Comparison of ENCODE assay signal across 1 cellular context in the genomic region with DNA sequence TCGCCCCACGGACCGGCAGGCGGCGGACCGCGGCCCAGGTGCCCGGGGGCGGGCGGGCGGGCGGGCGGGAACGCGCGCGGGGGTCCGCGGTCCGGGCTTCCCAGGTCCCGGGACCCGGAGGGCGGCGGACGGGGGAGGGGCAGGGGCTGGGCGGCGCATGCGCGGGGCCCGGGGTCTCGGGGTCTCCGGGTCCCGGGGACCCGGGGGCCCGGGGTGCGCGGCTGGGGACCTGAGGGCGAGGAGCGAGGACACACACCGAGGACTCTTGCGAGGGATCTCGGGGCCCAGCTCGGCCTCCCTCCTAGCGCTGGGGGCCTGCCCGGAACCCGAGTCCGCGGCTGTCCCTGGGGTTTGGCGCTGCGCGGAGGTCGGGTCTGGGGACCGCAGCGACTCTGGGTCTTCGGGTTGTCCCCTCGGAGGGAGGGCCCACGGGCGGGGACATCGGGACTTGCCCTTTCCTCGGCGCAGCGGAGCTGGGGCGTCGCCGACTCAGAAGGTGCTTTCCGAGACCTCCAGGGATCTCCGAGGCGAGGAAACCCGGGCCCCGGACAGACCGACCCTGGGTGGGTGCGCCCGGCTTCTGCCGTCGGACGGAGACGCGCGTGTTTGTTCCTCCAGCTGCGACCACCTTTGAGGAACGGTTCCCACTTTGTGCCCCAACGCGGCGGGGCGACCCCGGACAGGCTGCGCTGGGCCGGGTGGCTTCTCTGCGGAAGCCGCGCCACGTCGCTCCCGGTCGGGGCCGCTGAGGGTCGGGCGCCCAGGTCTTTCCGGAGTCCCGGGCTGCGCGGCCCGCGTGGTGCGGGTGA.
TF ChIP-seq lines count a peak whose summit lies in the region.

No MANE protein-coding gene starts in this region.

TF ChIP-seq in HepG2, 621 proteins besides CTCF, POLR2A, EP300 and RAD21 (continued from another document and continues in another):
- TF ChIP-seq, protein P1, sequence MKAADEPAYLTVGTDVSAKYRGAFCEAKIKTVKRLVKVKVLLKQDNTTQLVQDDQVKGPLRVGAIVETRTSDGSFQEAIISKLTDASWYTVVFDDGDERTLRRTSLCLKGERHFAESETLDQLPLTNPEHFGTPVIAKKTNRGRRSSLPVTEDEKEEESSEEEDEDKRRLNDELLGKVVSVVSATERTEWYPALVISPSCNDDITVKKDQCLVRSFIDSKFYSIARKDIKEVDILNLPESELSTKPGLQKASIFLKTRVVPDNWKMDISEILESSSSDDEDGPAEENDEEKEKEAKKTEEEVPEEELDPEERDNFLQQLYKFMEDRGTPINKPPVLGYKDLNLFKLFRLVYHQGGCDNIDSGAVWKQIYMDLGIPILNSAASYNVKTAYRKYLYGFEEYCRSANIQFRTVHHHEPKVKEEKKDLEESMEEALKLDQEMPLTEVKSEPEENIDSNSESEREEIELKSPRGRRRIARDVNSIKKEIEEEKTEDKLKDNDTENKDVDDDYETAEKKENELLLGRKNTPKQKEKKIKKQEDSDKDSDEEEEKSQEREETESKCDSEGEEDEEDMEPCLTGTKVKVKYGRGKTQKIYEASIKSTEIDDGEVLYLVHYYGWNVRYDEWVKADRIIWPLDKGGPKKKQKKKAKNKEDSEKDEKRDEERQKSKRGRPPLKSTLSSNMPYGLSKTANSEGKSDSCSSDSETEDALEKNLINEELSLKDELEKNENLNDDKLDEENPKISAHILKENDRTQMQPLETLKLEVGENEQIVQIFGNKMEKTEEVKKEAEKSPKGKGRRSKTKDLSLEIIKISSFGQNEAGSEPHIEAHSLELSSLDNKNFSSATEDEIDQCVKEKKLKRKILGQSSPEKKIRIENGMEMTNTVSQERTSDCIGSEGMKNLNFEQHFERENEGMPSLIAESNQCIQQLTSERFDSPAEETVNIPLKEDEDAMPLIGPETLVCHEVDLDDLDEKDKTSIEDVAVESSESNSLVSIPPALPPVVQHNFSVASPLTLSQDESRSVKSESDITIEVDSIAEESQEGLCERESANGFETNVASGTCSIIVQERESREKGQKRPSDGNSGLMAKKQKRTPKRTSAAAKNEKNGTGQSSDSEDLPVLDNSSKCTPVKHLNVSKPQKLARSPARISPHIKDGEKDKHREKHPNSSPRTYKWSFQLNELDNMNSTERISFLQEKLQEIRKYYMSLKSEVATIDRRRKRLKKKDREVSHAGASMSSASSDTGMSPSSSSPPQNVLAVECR (CRISPR knock-in tag; IDR thresholded peaks at IDR 0.05; ENCODE audit: borderline replicate concordance) = peak; percentile 65; the same call in 1 of the 2 replicates
- TF ChIP-seq LCORL (IDR thresholded peaks at IDR 0.05) (no peak), LCORL (CRISPR knock-in tag; IDR thresholded peaks at IDR 0.05) (peak; percentile 16; the same call in 1 of the 2 replicates), POLR2AphosphoS5 (IDR thresholded peaks at IDR 0.05; ENCODE audit: low read depth, low read length) (no peak), ZNF607 (CRISPR knock-in tag; IDR thresholded peaks at IDR 0.05; ENCODE audit: borderline replicate concordance) (peak; percentile 74; the same call in 1 of the 2 replicates), ZSCAN9 (CRISPR knock-in tag; IDR thresholded peaks at IDR 0.05; ENCODE audit: borderline replicate concordance) (no peak), AKAP8 (CRISPR knock-in tag; IDR thresholded peaks at IDR 0.05) (0 out of 2 replicates have a peak, but pooled peaks have one; percentile 24), NR2F1 (CRISPR knock-in tag; IDR thresholded peaks at IDR 0.05) (0 out of 4 replicates have a peak, but pooled peaks of 1 of the 2 experiments have one; percentile 21), SNAI1 (CRISPR knock-in tag; IDR thresholded peaks at IDR 0.05; ENCODE audit: borderline replicate concordance) (no peak), HNRNPK (IDR thresholded peaks at IDR 0.05; ENCODE audit: low read depth, low read length, poor library complexity, severe bottlenecking) (peak; percentile 52), ARID2 (CRISPR knock-in tag; IDR thresholded peaks at IDR 0.05; ENCODE audit: borderline replicate concordance) (0 out of 2 replicates have a peak, but pooled peaks have one; percentile 42), ZNF598 (CRISPR knock-in tag; IDR thresholded peaks at IDR 0.05; ENCODE audit: borderline replicate concordance) (0 out of 2 replicates have a peak, but pooled peaks have one; percentile 68), EHMT2 (IDR thresholded peaks at IDR 0.05; ENCODE audit: borderline replicate concordance, low read depth, low read length) (no peak), SAP130 (CRISPR knock-in tag; IDR thresholded peaks at IDR 0.05; ENCODE audit: low read depth) (peak; percentile 51), HNRNPL (IDR thresholded peaks at IDR 0.05; ENCODE audit: low read depth, low read length) (0 out of 2 replicates have a peak, but pooled peaks have one; percentile 11), ZNF850 (CRISPR knock-in tag; conservative IDR thresholded peaks at IDR 0.05) (0 out of 2 replicates have a peak, but pooled peaks have one; percentile 32), SALL1 (CRISPR knock-in tag; IDR thresholded peaks at IDR 0.05) (0 out of 2 replicates have a peak, but pooled peaks have one; percentile 5), ZNF883 (CRISPR knock-in tag; IDR thresholded peaks at IDR 0.05; ENCODE audit: not compliant biosample characterization) (peak; percentile 36), AGO2 (optimal IDR thresholded peaks at IDR 0.05; ENCODE audit: low read depth, low read length) (peak; percentile 75), MEIS1 (CRISPR knock-in tag; IDR thresholded peaks at IDR 0.05; ENCODE audit: borderline replicate concordance) (0 out of 2 replicates have a peak, but pooled peaks have one; percentile 36), KLF16 (CRISPR knock-in tag; IDR thresholded peaks at IDR 0.05) (0 out of 4 replicates have a peak, but pooled peaks of 1 of the 2 experiments have one; percentile 21), ZSCAN21 (CRISPR knock-in tag; IDR thresholded peaks at IDR 0.05; ENCODE audit: borderline replicate concordance) (no peak), NFRKB (IDR thresholded peaks at IDR 0.05) (no peak), ZNF367 (CRISPR knock-in tag; IDR thresholded peaks at IDR 0.05; ENCODE audit: borderline replicate concordance) (no peak), SIN3A (IDR thresholded peaks at IDR 0.05; ENCODE audit: borderline replicate concordance, low read depth, low read length) (no peak; the same call in 1 of the 2 replicates), ZNF556 (CRISPR knock-in tag; IDR thresholded peaks at IDR 0.05; ENCODE audit: borderline replicate concordance) (0 out of 2 replicates have a peak, but pooled peaks have one; percentile 31), PHF5A (CRISPR knock-in tag; IDR thresholded peaks at IDR 0.05; ENCODE audit: low read depth, unreplicated experiment) (no peak), NFYB (CRISPR knock-in tag; IDR thresholded peaks at IDR 0.05) (no peak), ZNF547 (CRISPR knock-in tag; IDR thresholded peaks at IDR 0.05) (peak; percentile 61; the same call in 1 of the 2 replicates), ZNF577 (CRISPR knock-in tag; IDR thresholded peaks at IDR 0.05; ENCODE audit: borderline replicate concordance, low read depth) (0 out of 2 replicates have a peak, but pooled peaks have one; percentile 70), KLF6 (CRISPR knock-in tag; IDR thresholded peaks at IDR 0.05) (peak; percentile 55; the same call in 1 of the 2 replicates), TAF15 (IDR thresholded peaks at IDR 0.05; ENCODE audit: low read depth, low read length, poor library complexity, severe bottlenecking) (no peak), ZZZ3 (CRISPR knock-in tag; IDR thresholded peaks at IDR 0.05; ENCODE audit: borderline replicate concordance) (no peak), REPIN1 (CRISPR knock-in tag; IDR thresholded peaks at IDR 0.05; ENCODE audit: borderline replicate concordance, low read depth) (peak; percentile 55; the same call in 1 of the 2 replicates)
- TF ChIP-seq, protein P2, sequence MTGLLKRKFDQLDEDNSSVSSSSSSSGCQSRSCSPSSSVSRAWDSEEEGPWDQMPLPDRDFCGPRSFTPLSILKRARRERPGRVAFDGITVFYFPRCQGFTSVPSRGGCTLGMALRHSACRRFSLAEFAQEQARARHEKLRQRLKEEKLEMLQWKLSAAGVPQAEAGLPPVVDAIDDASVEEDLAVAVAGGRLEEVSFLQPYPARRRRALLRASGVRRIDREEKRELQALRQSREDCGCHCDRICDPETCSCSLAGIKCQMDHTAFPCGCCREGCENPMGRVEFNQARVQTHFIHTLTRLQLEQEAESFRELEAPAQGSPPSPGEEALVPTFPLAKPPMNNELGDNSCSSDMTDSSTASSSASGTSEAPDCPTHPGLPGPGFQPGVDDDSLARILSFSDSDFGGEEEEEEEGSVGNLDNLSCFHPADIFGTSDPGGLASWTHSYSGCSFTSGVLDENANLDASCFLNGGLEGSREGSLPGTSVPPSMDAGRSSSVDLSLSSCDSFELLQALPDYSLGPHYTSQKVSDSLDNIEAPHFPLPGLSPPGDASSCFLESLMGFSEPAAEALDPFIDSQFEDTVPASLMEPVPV (CRISPR knock-in tag; IDR thresholded peaks at IDR 0.05) = peak; percentile 35; the same call in 1 of the 2 replicates
- TF ChIP-seq, protein P3, sequence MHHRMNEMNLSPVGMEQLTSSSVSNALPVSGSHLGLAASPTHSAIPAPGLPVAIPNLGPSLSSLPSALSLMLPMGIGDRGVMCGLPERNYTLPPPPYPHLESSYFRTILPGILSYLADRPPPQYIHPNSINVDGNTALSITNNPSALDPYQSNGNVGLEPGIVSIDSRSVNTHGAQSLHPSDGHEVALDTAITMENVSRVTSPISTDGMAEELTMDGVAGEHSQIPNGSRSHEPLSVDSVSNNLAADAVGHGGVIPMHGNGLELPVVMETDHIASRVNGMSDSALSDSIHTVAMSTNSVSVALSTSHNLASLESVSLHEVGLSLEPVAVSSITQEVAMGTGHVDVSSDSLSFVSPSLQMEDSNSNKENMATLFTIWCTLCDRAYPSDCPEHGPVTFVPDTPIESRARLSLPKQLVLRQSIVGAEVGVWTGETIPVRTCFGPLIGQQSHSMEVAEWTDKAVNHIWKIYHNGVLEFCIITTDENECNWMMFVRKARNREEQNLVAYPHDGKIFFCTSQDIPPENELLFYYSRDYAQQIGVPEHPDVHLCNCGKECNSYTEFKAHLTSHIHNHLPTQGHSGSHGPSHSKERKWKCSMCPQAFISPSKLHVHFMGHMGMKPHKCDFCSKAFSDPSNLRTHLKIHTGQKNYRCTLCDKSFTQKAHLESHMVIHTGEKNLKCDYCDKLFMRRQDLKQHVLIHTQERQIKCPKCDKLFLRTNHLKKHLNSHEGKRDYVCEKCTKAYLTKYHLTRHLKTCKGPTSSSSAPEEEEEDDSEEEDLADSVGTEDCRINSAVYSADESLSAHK (CRISPR knock-in tag; IDR thresholded peaks at IDR 0.05; ENCODE audit: borderline replicate concordance) = no peak
- TF ChIP-seq, protein P4, sequence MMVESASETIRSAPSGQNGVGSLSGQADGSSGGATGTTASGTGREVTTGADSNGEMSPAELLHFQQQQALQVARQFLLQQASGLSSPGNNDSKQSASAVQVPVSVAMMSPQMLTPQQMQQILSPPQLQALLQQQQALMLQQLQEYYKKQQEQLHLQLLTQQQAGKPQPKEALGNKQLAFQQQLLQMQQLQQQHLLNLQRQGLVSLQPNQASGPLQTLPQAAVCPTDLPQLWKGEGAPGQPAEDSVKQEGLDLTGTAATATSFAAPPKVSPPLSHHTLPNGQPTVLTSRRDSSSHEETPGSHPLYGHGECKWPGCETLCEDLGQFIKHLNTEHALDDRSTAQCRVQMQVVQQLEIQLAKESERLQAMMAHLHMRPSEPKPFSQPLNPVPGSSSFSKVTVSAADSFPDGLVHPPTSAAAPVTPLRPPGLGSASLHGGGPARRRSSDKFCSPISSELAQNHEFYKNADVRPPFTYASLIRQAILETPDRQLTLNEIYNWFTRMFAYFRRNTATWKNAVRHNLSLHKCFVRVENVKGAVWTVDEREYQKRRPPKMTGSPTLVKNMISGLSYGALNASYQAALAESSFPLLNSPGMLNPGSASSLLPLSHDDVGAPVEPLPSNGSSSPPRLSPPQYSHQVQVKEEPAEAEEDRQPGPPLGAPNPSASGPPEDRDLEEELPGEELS (CRISPR knock-in tag; IDR thresholded peaks at IDR 0.05) = no peak
- TF ChIP-seq, protein P5, sequence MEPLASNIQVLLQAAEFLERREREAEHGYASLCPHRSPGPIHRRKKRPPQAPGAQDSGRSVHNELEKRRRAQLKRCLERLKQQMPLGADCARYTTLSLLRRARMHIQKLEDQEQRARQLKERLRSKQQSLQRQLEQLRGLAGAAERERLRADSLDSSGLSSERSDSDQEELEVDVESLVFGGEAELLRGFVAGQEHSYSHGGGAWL (CRISPR knock-in tag; IDR thresholded peaks at IDR 0.05) = peak; percentile 68; the same call in 1 of the 2 replicates
- TF ChIP-seq, protein P6, sequence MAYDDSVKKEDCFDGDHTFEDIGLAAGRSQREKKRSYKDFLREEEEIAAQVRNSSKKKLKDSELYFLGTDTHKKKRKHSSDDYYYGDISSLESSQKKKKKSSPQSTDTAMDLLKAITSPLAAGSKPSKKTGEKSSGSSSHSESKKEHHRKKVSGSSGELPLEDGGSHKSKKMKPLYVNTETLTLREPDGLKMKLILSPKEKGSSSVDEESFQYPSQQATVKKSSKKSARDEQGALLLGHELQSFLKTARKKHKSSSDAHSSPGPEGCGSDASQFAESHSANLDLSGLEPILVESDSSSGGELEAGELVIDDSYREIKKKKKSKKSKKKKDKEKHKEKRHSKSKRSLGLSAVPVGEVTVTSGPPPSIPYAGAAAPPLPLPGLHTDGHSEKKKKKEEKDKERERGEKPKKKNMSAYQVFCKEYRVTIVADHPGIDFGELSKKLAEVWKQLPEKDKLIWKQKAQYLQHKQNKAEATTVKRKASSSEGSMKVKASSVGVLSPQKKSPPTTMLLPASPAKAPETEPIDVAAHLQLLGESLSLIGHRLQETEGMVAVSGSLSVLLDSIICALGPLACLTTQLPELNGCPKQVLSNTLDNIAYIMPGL (CRISPR knock-in tag; IDR thresholded peaks at IDR 0.05; ENCODE audit: borderline replicate concordance in 1 of 2, low read depth in 1 of 2) = peak in 1 of 2 experiments; percentile 63; a peak in 2 of 4 replicates
- TF ChIP-seq, protein P7, sequence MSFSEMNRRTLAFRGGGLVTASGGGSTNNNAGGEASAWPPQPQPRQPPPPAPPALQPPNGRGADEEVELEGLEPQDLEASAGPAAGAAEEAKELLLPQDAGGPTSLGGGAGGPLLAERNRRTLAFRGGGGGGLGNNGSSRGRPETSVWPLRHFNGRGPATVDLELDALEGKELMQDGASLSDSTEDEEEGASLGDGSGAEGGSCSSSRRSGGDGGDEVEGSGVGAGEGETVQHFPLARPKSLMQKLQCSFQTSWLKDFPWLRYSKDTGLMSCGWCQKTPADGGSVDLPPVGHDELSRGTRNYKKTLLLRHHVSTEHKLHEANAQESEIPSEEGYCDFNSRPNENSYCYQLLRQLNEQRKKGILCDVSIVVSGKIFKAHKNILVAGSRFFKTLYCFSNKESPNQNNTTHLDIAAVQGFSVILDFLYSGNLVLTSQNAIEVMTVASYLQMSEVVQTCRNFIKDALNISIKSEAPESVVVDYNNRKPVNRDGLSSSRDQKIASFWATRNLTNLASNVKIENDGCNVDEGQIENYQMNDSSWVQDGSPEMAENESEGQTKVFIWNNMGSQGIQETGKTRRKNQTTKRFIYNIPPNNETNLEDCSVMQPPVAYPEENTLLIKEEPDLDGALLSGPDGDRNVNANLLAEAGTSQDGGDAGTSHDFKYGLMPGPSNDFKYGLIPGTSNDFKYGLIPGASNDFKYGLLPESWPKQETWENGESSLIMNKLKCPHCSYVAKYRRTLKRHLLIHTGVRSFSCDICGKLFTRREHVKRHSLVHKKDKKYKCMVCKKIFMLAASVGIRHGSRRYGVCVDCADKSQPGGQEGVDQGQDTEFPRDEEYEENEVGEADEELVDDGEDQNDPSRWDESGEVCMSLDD (CRISPR knock-in tag; IDR thresholded peaks at IDR 0.05; ENCODE audit: borderline replicate concordance) = 0 out of 2 replicates have a peak, but pooled peaks have one; percentile 37
